8 cellular contexts compared by ENCODE assay signal in genomic region chr21:41761211-41762181, GRCh38. TPM values are rescaled to one million over a fixed set of nuclear protein-coding genes. Genes with fewer than 3 reads are reported as not detected.
DNase-seq lines count a peak whose midpoint lies in the region; ATAC-seq and TF ChIP-seq lines count a peak whose summit lies in the region.

No MANE protein-coding gene starts in this region.

- H3K9me3 ChIP-seq in PC-3 (ENCODE audit: low read length) (no peaks in the 10 kb centered on the region), parathyroid adenoma (ENCODE audit: control insufficient read depth, low read length) (no peaks in the 10 kb centered on the region)

- H3K9ac ChIP-seq in PC-3 (ENCODE audit: low read length), result peak overlapping the region; percentile 94
- no peak overlapping the region for H3K9ac ChIP-seq in parathyroid adenoma

- H4K20me1 ChIP-seq in GM23338 (replicated peaks; ENCODE audit: insufficient read depth) (peaks cover 24% of the 10 kb centered on the region), PC-3 (ENCODE audit: low read length) (peaks cover 92% of the 10 kb centered on the region)

- H3K4me1 Mint-ChIP-seq in GM23338, result peaks cover 60% of the 10 kb centered on the region
- peaks cover 26% of the 10 kb centered on the region for H3K4me1 Mint-ChIP-seq in glutamatergic neuron (ENCODE audit: low read depth, unreplicated experiment)

- intact Hi-C loops in PC-3 (cut with micrococcal nuclease), result loop anchor here (1.0 to 10.0 kb wide), 3 partner anchors 83 to 173 kb away; no protein-coding TSS in a partner anchor

- POLR2A ChIA-PET in PC-3 (lab: Charles Lee; ENCODE audit: unreplicated experiment), result interaction anchor here (0.5 to 1.6 kb wide), 10 partner anchors 9 to 356 kb away, joined by 3 to 25 read pairs (median 4); no protein-coding TSS in a partner anchor

- BruUV-seq in PC-3 (replicated peaks; lab: Mats Ljungman, UMichigan), result no TSS peak

- in situ Hi-C loops in ACHN (cut with HindIII; ENCODE audit: low pct_ligation_motif_present, low pct_unique_long_range_greater_than_20kb, low sequenced_read_pairs), result loop anchor here (25.0 kb wide), 1 partner anchor 149 kb away; no protein-coding TSS in a partner anchor

- DNase-seq in GM23338 (ENCODE audit: low spot score) (peak; percentile 66), PC-3 (peak; percentile 98), glutamatergic neuron (no peak), GF-D8 (lab: John Stamatoyannopoulos, UW) (no peak), ACHN (no peak), NCI-H345 treated with DMSO at 0.1 percent for 48 hours (lab: John Stamatoyannopoulos, UW; ENCODE audit: unreplicated experiment) (no peak)

- peaks cover 57% of the 10 kb centered on the region for H3K79me2 ChIP-seq in GM23338 (replicated peaks; ENCODE audit: insufficient read depth)
- H3K79me2 ChIP-seq in PC-3 (ENCODE audit: low read length), result peaks cover 98% of the 10 kb centered on the region
- peaks cover 14% of the 10 kb centered on the region for H3K79me2 ChIP-seq in parathyroid adenoma

- peaks cover 64% of the 10 kb centered on the region for H3K27me3 Mint-ChIP-seq in GM23338 (ENCODE audit: insufficient read depth, low read depth, poor library complexity)
- peaks cover 8% of the 10 kb centered on the region for H3K27me3 Mint-ChIP-seq in glutamatergic neuron (ENCODE audit: unreplicated experiment)

- H3K27ac ChIP-seq in GM23338 (ENCODE audit: low read depth) (no peak overlapping the region), PC-3 (ENCODE audit: low read length) (peak overlapping the region; percentile 97), parathyroid adenoma (no peak overlapping the region)

- CTCF ChIA-PET in PC-3 (lab: Charles Lee), result interaction anchor here (0.5 to 2.1 kb wide), 7 partner anchors 17 to 626 kb away, joined by 3 to 19 read pairs (median 7); no protein-coding TSS in a partner anchor

- H3K9me3 Mint-ChIP-seq in GM23338 (no peaks in the 10 kb centered on the region; the same call in 2 of the 3 replicates), glutamatergic neuron (ENCODE audit: unreplicated experiment) (no peaks in the 10 kb centered on the region)

- no peaks in the 10 kb centered on the region for H3K9me2 ChIP-seq in GM23338 (ENCODE audit: insufficient read depth)
- H3K9me2 ChIP-seq in PC-3 (replicated peaks; ENCODE audit: low read length), result no peaks in the 10 kb centered on the region

- H3K36me3 ChIP-seq in GM23338 (ENCODE audit: insufficient read depth) (no peaks in the 10 kb centered on the region; the same call in 1 of the 2 replicates), PC-3 (ENCODE audit: low read depth, low read length) (peaks cover 80% of the 10 kb centered on the region), parathyroid adenoma (ENCODE audit: control insufficient read depth, insufficient read depth, low read length) (no peaks in the 10 kb centered on the region)

- TF ChIP-seq CTCF in GM23338 (conservative IDR thresholded peaks at IDR 0.05; ENCODE audit: low read depth in 2 of 2), result no peak
- TF ChIP-seq CTCF in PC-3 (conservative IDR thresholded peaks at IDR 0.05; ENCODE audit: low read depth, low read length), result no peak
- TF ChIP-seq CTCF in glutamatergic neuron (IDR thresholded peaks at IDR 0.05; ENCODE audit: partially characterized antibody, unreplicated experiment), result no peak
- TF ChIP-seq CTCF in parathyroid adenoma (IDR thresholded peaks at IDR 0.05), result no peak

- peak overlapping the region; percentile 93 for H3K4me2 ChIP-seq in GM23338
- H3K4me2 ChIP-seq in PC-3 (ENCODE audit: low read length), result peak overlapping the region; percentile 98
- H3K4me2 ChIP-seq in parathyroid adenoma (ENCODE audit: low read length), result peak overlapping the region; percentile 64

- peak overlapping the region; percentile 78 for H3K4me3 Mint-ChIP-seq in GM23338
- H3K4me3 Mint-ChIP-seq in glutamatergic neuron (ENCODE audit: unreplicated experiment), result peak overlapping the region; percentile 84

- H3F3A ChIP-seq in GM23338 (replicated peaks; ENCODE audit: low read depth) (peaks cover 3% of the 10 kb centered on the region; the same call in 1 of the 2 replicates), PC-3 (ENCODE audit: low read length, unreplicated experiment) (peaks cover 33% of the 10 kb centered on the region)

- peak; percentile 9 for ATAC-seq in GM23338
- peak; percentile 65 for ATAC-seq in PC-3
- no peak for ATAC-seq in HG03439 (IDR thresholded peaks at IDR 0.05; ENCODE audit: unreplicated experiment)

- H3K27me3 ChIP-seq in GM23338 (ENCODE audit: insufficient read depth), result peaks cover 65% of the 10 kb centered on the region
- H3K27me3 ChIP-seq in PC-3 (ENCODE audit: low read length), result no peaks in the 10 kb centered on the region
- no peaks in the 10 kb centered on the region for H3K27me3 ChIP-seq in parathyroid adenoma (ENCODE audit: control insufficient read depth, insufficient read depth, low read length)

- peak overlapping the region; percentile 57 for H3K4me3 ChIP-seq in GM23338
- peak overlapping the region; percentile 94 for H3K4me3 ChIP-seq in PC-3 (ENCODE audit: low read length)
- H3K4me3 ChIP-seq in parathyroid adenoma (ENCODE audit: low read depth, low read length), result peak overlapping the region; percentile 36

- H3K36me3 Mint-ChIP-seq in GM23338 (ENCODE audit: low read depth) (peaks cover 4% of the 10 kb centered on the region), glutamatergic neuron (ENCODE audit: unreplicated experiment) (no peaks in the 10 kb centered on the region)

- H3K27ac Mint-ChIP-seq in GM23338 (no peak overlapping the region), glutamatergic neuron (ENCODE audit: unreplicated experiment) (peak overlapping the region; percentile 22)

- H2AFZ ChIP-seq in GM23338 (no peak overlapping the region), PC-3 (ENCODE audit: low read length) (no peak overlapping the region), parathyroid adenoma (no peak overlapping the region)

- H3K4me1 ChIP-seq in GM23338 (ENCODE audit: insufficient read depth) (peaks cover 61% of the 10 kb centered on the region), PC-3 (ENCODE audit: insufficient read depth, low read length) (peaks cover 66% of the 10 kb centered on the region), parathyroid adenoma (peaks cover 2% of the 10 kb centered on the region)

TF ChIP-seq in GM23338, 12 proteins besides CTCF, POLR2A, EP300 and RAD21:
- TF ChIP-seq EZH2 (IDR thresholded peaks at IDR 0.05; ENCODE audit: low read depth, unreplicated experiment), result peak; percentile 46
- TF ChIP-seq STAT1 (IDR thresholded peaks at IDR 0.05; ENCODE audit: unreplicated experiment), result no peak

RNA-seq across cellular contexts. Expression of gene RIPK4, which starts 5.4 kb away (rescaled TPM):
- total RNA-seq in GM23338 (2014; rRNA removed; shearing (Covaris generic)), result 9.2 and 9.9 TPM in 2 replicates
- polyA plus RNA-seq in GM23338 (2016; fragmentation: Nextera tagmentation; extraction: Ambion mirVana), result 2.5 and 2.7 TPM in 2 replicates
- total RNA-seq in PC-3 (2014; rRNA removed) (252 and 333 TPM in 2 replicates), glutamatergic neuron (ENCODE audit: unreplicated experiment) (2.9 TPM)

Comparison
In these comparisons a context has a peak if more than half of its experiments do, and no peak if none do; other contexts are left out.
1. DNase-seq: peak in GM23338 (single experiment) and PC-3 (single experiment); none in glutamatergic neuron (single experiment), GF-D8 (single experiment), ACHN (single experiment) and NCI-H345 treated with DMSO at 0.1 percent for 48 hours (single experiment).
2. H3K4me3 ChIP-seq: peak in every context shown above with its lines; median percentile 94 in PC-3; 57 in GM23338; 36 in parathyroid adenoma.
3. RNA of gene RIPK4, which starts 5.4 kb away (total RNA-seq): 252 to 333 TPM in PC-3; 9.2 to 9.9 TPM in GM23338 and 2.9 TPM in glutamatergic neuron (single experiment); every median in the first group is over 10 times any median in the second.
4. Peak in every context shown above with its lines, with median percentiles within 50 percentile points of each other: H3K4me2 ChIP-seq.